In the genomic region with DNA sequence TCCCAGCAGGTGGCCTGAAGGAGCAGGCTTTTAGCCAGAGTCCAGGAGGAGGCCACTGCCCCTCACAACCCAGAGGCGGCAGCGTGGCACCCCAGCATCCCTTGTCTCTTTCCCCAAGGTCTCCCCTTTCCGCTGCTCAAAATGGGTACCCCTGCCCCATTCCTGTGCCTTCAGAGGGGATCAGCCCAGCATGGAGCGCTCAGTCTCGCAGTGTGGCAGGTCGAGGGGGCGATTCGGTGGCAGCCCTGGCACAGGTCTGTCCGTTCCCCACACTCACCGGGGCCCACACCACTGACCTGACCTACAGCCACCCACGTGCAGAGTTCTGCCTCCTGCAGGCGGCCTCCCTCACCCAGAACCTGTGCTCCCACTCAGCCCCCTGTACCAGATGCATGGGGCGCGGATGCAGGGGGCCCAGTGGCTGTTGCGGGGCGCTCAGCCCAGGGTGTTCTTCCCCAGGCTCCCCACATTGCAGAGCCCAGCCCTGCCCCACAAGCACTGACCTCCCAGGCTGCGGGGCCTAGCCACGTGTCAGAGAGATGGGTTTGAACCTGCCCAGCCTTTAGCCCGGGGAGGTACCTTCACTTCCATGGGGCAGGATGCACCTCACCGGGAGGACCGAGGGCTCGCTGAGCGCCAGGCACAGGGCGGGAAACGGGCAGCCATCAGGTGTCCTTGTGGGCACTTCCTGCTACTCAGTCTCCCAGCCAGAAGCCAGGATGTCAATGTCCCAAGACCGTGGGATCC, we compare ENCODE assay signal across 8 cellular contexts. TPM values are rescaled to one million over a fixed set of nuclear protein-coding genes. Genes with fewer than 3 reads are reported as not detected.
DNase-seq lines count a peak whose midpoint lies in the region; ATAC-seq and TF ChIP-seq lines count a peak whose summit lies in the region.

No MANE protein-coding gene starts in this region.

- no TSS peak for BruUV-seq in PC-3 (replicated peaks; lab: Mats Ljungman, UMichigan)

- no peak for TF ChIP-seq POLR2A in esophagus muscularis mucosa (IDR thresholded peaks at IDR 0.05; ENCODE audit: low read depth)

- TF ChIP-seq CTCF in DND-41 (IDR thresholded peaks at IDR 0.05; ENCODE audit: borderline replicate concordance, extremely low read depth, low read length, poor library complexity, severe bottlenecking) (no peak), PC-3 (conservative IDR thresholded peaks at IDR 0.05; ENCODE audit: low read depth, low read length) (peak; percentile 66), esophagus muscularis mucosa (IDR thresholded peaks at IDR 0.05) (peak in 2 of 3 experiments; percentile 24 to 52)

- peak overlapping the region; percentile 16 for H4K12ac ChIP-seq in trophoblast cell (ENCODE audit: low read depth, low read length)

- no peak overlapping the region for H2BK12ac ChIP-seq in trophoblast cell (ENCODE audit: low read length)

- no peaks in the 10 kb centered on the region for H3K9me3 ChIP-seq in DND-41 (ENCODE audit: insufficient read depth, low read length, severe bottlenecking)
- H3K9me3 ChIP-seq in PC-3 (ENCODE audit: low read length) = no peaks in the 10 kb centered on the region
- no peaks in the 10 kb centered on the region for H3K9me3 ChIP-seq in esophagus muscularis mucosa
- no peaks in the 10 kb centered on the region for H3K9me3 ChIP-seq in trophoblast cell (ENCODE audit: insufficient read depth, low read depth, low read length)

- H2BK5ac ChIP-seq in trophoblast cell (ENCODE audit: low read depth, low read length, poor library complexity) = no peak overlapping the region

- no peaks in the 10 kb centered on the region for H3K4me1 ChIP-seq in DND-41 (ENCODE audit: insufficient read depth, low read length)
- H3K4me1 ChIP-seq in PC-3 (ENCODE audit: insufficient read depth, low read length) = no peaks in the 10 kb centered on the region
- peaks cover 63 to 100% (median 99%) of the 10 kb centered on the region in 4 donors for H3K4me1 ChIP-seq in esophagus muscularis mucosa
- H3K4me1 ChIP-seq in trophoblast cell (ENCODE audit: control insufficient read depth in 1 of 2, insufficient read depth in 2 of 2, low read length in 2 of 2) = peaks cover 0 to 2% of the 10 kb centered on the region in 2 experiments

- H3K4me3 ChIP-seq in DND-41 (ENCODE audit: low read depth in 1 of 2, low read length in 2 of 2) (no peak overlapping the region), PC-3 (ENCODE audit: low read length) (no peak overlapping the region), esophagus muscularis mucosa (no peak overlapping the region), trophoblast cell (ENCODE audit: low read depth, low read length) (no peak overlapping the region)

- TF ChIP-seq EP300 in esophagus muscularis mucosa (IDR thresholded peaks at IDR 0.05) = no peak

- peaks cover 6% of the 10 kb centered on the region; the same call in 1 of the 2 replicates for H4K20me1 ChIP-seq in DND-41 (ENCODE audit: insufficient read depth, low read length)
- no peaks in the 10 kb centered on the region for H4K20me1 ChIP-seq in PC-3 (ENCODE audit: low read length)

- H3K4me2 ChIP-seq in DND-41 (ENCODE audit: insufficient read depth, low read length) = no peak overlapping the region
- no peak overlapping the region for H3K4me2 ChIP-seq in PC-3 (ENCODE audit: low read length)
- H3K4me2 ChIP-seq in trophoblast cell (ENCODE audit: low read length) = no peak overlapping the region

- H3K27me3 ChIP-seq in DND-41 (ENCODE audit: insufficient read depth, low read length, poor library complexity) (no peaks in the 10 kb centered on the region), PC-3 (ENCODE audit: low read length) (no peaks in the 10 kb centered on the region), esophagus muscularis mucosa (no peaks in the 10 kb centered on the region), trophoblast cell (ENCODE audit: insufficient read depth, low read length) (no peaks in the 10 kb centered on the region)

- CTCF ChIA-PET in PC-3 (lab: Charles Lee) = no interaction called here

- ATAC-seq in DND-41 (ENCODE audit: insufficient read depth, low read depth) (peak; percentile 12; the same call in 1 of the 3 replicates), PC-3 (peak; percentile 6), HG03439 (IDR thresholded peaks at IDR 0.05; ENCODE audit: unreplicated experiment) (no peak), HG03045 (IDR thresholded peaks at IDR 0.05; ENCODE audit: unreplicated experiment) (no peak)

- no peak overlapping the region for H3K9ac ChIP-seq in DND-41 (ENCODE audit: low read depth, low read length)
- H3K9ac ChIP-seq in PC-3 (ENCODE audit: low read length) = no peak overlapping the region
- no peak overlapping the region for H3K9ac ChIP-seq in trophoblast cell (ENCODE audit: low read length)

- H2BK120ac ChIP-seq in trophoblast cell (ENCODE audit: insufficient read depth, low read length, poor library complexity) = no peak overlapping the region

- H3K27ac ChIP-seq in DND-41 (ENCODE audit: low read length) (no peak overlapping the region), PC-3 (ENCODE audit: low read length) (no peak overlapping the region), esophagus muscularis mucosa (replicated peaks in 1 of 4) (peak overlapping the region; percentile 82 to 86 (median 84)), trophoblast cell (ENCODE audit: low read depth, low read length) (peak overlapping the region; percentile 8)

- DNase-seq in DND-41 = no peak
- DNase-seq in PC-3 = peak; percentile 56
- peak; percentile 92 for DNase-seq in esophagus muscularis mucosa (ENCODE audit: extremely low spot score)
- peak; percentile 54 to 58 for DNase-seq in trophoblast cell
- no peak for DNase-seq in GM19240 (ENCODE audit: insufficient read length, low spot score)
- no peak for DNase-seq in NCI-H774 (lab: John Stamatoyannopoulos, UW)

- intact Hi-C loops in PC-3 (cut with micrococcal nuclease) (no loop called here), esophagus muscularis mucosa (cut with DNase I) (loop anchor here (5.0 kb wide), 1 partner anchor 34 kb away; no protein-coding TSS in a partner anchor)

- H4K91ac ChIP-seq in trophoblast cell (ENCODE audit: low read depth, low read length) = no peak overlapping the region

- H3K9me2 ChIP-seq in PC-3 (replicated peaks; ENCODE audit: low read length) = no peaks in the 10 kb centered on the region

- H3K36me3 ChIP-seq in DND-41 (ENCODE audit: insufficient read depth, low read length) (peaks cover 21% of the 10 kb centered on the region), PC-3 (ENCODE audit: low read depth, low read length) (peaks cover 33% of the 10 kb centered on the region), esophagus muscularis mucosa (peaks cover 24 to 72% (median 57%) of the 10 kb centered on the region in 4 donors), trophoblast cell (ENCODE audit: control insufficient read depth in 1 of 2, insufficient read depth in 2 of 2, low read length in 2 of 2) (peaks cover 53 to 66% of the 10 kb centered on the region in 2 experiments)

- H3F3A ChIP-seq in PC-3 (ENCODE audit: low read length, unreplicated experiment) = no peaks in the 10 kb centered on the region

- WGBS in esophagus muscularis mucosa = 51% methylated on average over 8 of the region's 26 CpGs
- WGBS in trophoblast cell (ENCODE audit: extremely low coverage, insufficient coverage, insufficient read length) = no CpG with 5 or more reads among the region's 26 CpGs

- no peaks in the 10 kb centered on the region for H3K79me1 ChIP-seq in trophoblast cell (ENCODE audit: low read length)

- H3K18ac ChIP-seq in trophoblast cell (ENCODE audit: low read length) = peak overlapping the region; percentile 14

- no peaks in the 10 kb centered on the region for H3K79me2 ChIP-seq in DND-41 (ENCODE audit: insufficient read depth, low read length)
- 0 out of 2 replicates have a peak, but pooled peaks cover 3% of the 10 kb centered on the region for H3K79me2 ChIP-seq in PC-3 (ENCODE audit: low read length)
- no peaks in the 10 kb centered on the region for H3K79me2 ChIP-seq in trophoblast cell (ENCODE audit: control insufficient read depth, insufficient read depth, low read length, poor library complexity)

- H3K23ac ChIP-seq in trophoblast cell (ENCODE audit: low read length) = no peak overlapping the region

- POLR2A ChIA-PET in PC-3 (lab: Charles Lee; ENCODE audit: unreplicated experiment) = no interaction called here

- no peak overlapping the region for H3K4ac ChIP-seq in trophoblast cell (ENCODE audit: low read depth, low read length)

- H2AK5ac ChIP-seq in trophoblast cell (ENCODE audit: low read length) = no peak overlapping the region

- no peak overlapping the region for H3K14ac ChIP-seq in trophoblast cell (ENCODE audit: low read length)

- H2AFZ ChIP-seq in DND-41 (ENCODE audit: low read depth, low read length) = no peak overlapping the region
- no peak overlapping the region for H2AFZ ChIP-seq in PC-3 (ENCODE audit: low read length)
- H2AFZ ChIP-seq in trophoblast cell (ENCODE audit: insufficient read depth, low read length, poor library complexity) = no peak overlapping the region

- H4K8ac ChIP-seq in trophoblast cell (ENCODE audit: low read depth, low read length) = no peak overlapping the region

RNA-seq across cellular contexts. Expression of gene DSTN, which starts 41.8 kb away (rescaled TPM):
- total RNA-seq in PC-3 (2014; rRNA removed) (177 and 182 TPM in 2 replicates), esophagus muscularis mucosa (1,000 to 10,000 TPM; 2,370 to 3,630 (median 3,339) TPM)
- 565 and 566 TPM in 2 replicates for polyA plus RNA-seq in trophoblast cell (2013)

Comparison
In these comparisons a context has a peak if more than half of its experiments do, and no peak if none do; other contexts are left out.
1. ATAC-seq: peak in DND-41 (single experiment) and PC-3 (single experiment); none in HG03439 (single experiment) and HG03045 (single experiment).
2. DNase-seq: peak in PC-3 (single experiment), esophagus muscularis mucosa (single experiment) and trophoblast cell (2 of 2); none in DND-41 (single experiment), GM19240 (single experiment) and NCI-H774 (single experiment).
3. H3K27ac ChIP-seq: peak in esophagus muscularis mucosa (4 of 4) and trophoblast cell (single experiment); none in DND-41 (single experiment) and PC-3 (single experiment).
4. RNA of gene DSTN, which starts 41.8 kb away (total RNA-seq): 2,370 to 3,630 TPM in esophagus muscularis mucosa; 177 to 182 TPM in PC-3; every median in the first group is over 10 times any median in the second.